Comparison of ENCODE assay signal across 16 cellular contexts in the genomic region with DNA sequence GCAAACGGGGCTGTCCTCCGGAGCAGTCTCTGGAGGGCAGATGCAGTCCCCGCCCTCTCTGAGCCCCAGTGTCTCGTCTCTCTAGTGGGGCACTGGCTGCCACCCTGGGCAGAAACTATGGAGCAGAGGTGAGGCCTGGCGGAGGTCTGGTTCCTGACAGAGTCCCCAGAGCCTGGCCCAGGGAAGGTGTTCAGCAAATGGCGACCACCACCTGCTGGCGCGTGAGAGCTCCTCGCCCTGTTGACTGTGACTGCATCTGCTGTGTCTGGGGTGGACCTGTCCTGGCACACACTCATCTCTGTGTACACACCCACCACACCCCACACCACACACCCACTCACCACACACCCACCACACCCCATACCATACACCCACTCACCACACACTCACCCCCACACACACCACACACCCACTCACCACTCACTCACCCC. TPM values are rescaled to one million over a fixed set of nuclear protein-coding genes. Genes with fewer than 3 reads are reported as not detected.
DNase-seq lines count a peak whose midpoint lies in the region; ATAC-seq, FAIRE-seq and TF ChIP-seq lines count a peak whose summit lies in the region.
"Had no signal": no experiment of that assay in that cellular context is flagged by ENCODE, and none has a peak within 500 bp of the region (broad histone marks: within the 10 kb centered on the region; RNA-seq: fewer than 3 reads in every experiment).

No MANE protein-coding gene starts in this region.

- no peak overlapping the region for H3K4me3 ChIP-seq in IMR-90 (ENCODE audit: insufficient read depth, low read depth, low read length)
- no peak overlapping the region for H3K4me3 ChIP-seq in H1 (ENCODE audit: extremely low read depth in 1 of 4, insufficient read depth in 2 of 4, low read depth in 3 of 4, low read length in 4 of 4)
- H3K4me3 ChIP-seq in neuronal stem cell (ENCODE audit: low read length in 2 of 2), result no peak overlapping the region
- H3K4me3 ChIP-seq in stomach, result no peak overlapping the region

- no peak overlapping the region for H3K4me2 ChIP-seq in IMR-90 (ENCODE audit: low read depth, low read length)
- no peak overlapping the region for H3K4me2 ChIP-seq in H1 (ENCODE audit: insufficient read depth in 1 of 2, low read depth in 2 of 2, low read length in 2 of 2)
- no peak overlapping the region for H3K4me2 ChIP-seq in neuronal stem cell (ENCODE audit: insufficient read depth, low read length, poor library complexity, severe bottlenecking)
- H3K4me2 ChIP-seq: KMS-11 had no signal

- H3K14ac ChIP-seq in IMR-90 (replicated peaks; ENCODE audit: low read depth, low read length) (no peak overlapping the region), H1 (ENCODE audit: insufficient read length) (no peak overlapping the region), neuronal stem cell (ENCODE audit: low read length) (no peak overlapping the region)

- no peak overlapping the region for H2BK120ac ChIP-seq in IMR-90 (ENCODE audit: low read depth, low read length)
- no peak overlapping the region for H2BK120ac ChIP-seq in H1 (replicated peaks; ENCODE audit: low read depth, low read length)
- H2BK120ac ChIP-seq in neuronal stem cell (ENCODE audit: low read depth, low read length), result no peak overlapping the region

- H3K56ac ChIP-seq in IMR-90 (ENCODE audit: extremely low read depth, insufficient read depth, low read length), result no peak overlapping the region
- peak overlapping the region; percentile 69 for H3K56ac ChIP-seq in H1 (replicated peaks; ENCODE audit: insufficient read length, low read depth, low read length)

- no peaks in the 10 kb centered on the region for H3K36me3 ChIP-seq in IMR-90 (ENCODE audit: control insufficient read depth, insufficient read depth, low read length)
- no peaks in the 10 kb centered on the region for H3K36me3 ChIP-seq in H1 (ENCODE audit: control insufficient read depth in 2 of 4, insufficient read depth in 4 of 4, low read length in 3 of 4)
- H3K36me3 ChIP-seq in neuronal stem cell (replicated peaks in 1 of 2; ENCODE audit: control insufficient read depth in 2 of 2, insufficient read depth in 2 of 2, low read length in 2 of 2), result peaks cover 0 to 66% of the 10 kb centered on the region in 2 donors
- H3K36me3 ChIP-seq in stomach, result peaks cover 0 to 4% (median 0%) of the 10 kb centered on the region in 4 donors

- H3K9me3 ChIP-seq in IMR-90 (ENCODE audit: control insufficient read depth, insufficient read depth, low read length) (no peaks in the 10 kb centered on the region), H1 (ENCODE audit: insufficient read depth in 2 of 2, low read depth in 1 of 2, low read length in 1 of 2) (no peaks in the 10 kb centered on the region), neuronal stem cell (replicated peaks in 1 of 2; ENCODE audit: control insufficient read depth in 2 of 2, insufficient read depth in 1 of 2, low read depth in 1 of 2, low read length in 2 of 2) (peaks cover 0 to 5% of the 10 kb centered on the region in 2 donors), stomach (no peaks in the 10 kb centered on the region)

- H2BK15ac ChIP-seq in IMR-90 (ENCODE audit: low read depth, low read length) (no peak overlapping the region), H1 (ENCODE audit: low read length) (no peak overlapping the region), neuronal stem cell (ENCODE audit: low read length) (no peak overlapping the region)

- H3K79me2 ChIP-seq in H1 (ENCODE audit: control insufficient read depth in 1 of 2, insufficient read depth in 2 of 2, low read length in 2 of 2), result no peaks in the 10 kb centered on the region

- CTCF ChIA-PET in IMR-90 (lab: Yijun Ruan, JAX) (no interaction called here), H1 (lab: Charles Lee; ENCODE audit: partially characterized antibody) (interaction anchor here (6.1 kb wide), 1 partner anchor 16 kb away, joined by 42 read pairs; no protein-coding TSS in a partner anchor)

- TF ChIP-seq POLR2A in IMR-90 (IDR thresholded peaks at IDR 0.05; ENCODE audit: low read depth, low read length) (no peak), H1 (IDR thresholded peaks at IDR 0.05; ENCODE audit: control extremely low read depth in 1 of 2, low read depth in 2 of 2, low read length in 2 of 2) (no peak), stomach (IDR thresholded peaks at IDR 0.05) (no peak)

- POLR2A ChIA-PET in IMR-90 (lab: Charles Lee; ENCODE audit: unreplicated experiment) (no interaction called here), H1 (lab: Charles Lee; ENCODE audit: partially characterized antibody) (interaction anchor here (0.6 kb wide), 1 partner anchor 87 kb away, joined by 3 read pairs; no protein-coding TSS in a partner anchor)

- H3K27ac ChIP-seq in IMR-90 (ENCODE audit: insufficient read depth, low read length), result no peak overlapping the region
- no peak overlapping the region for H3K27ac ChIP-seq in H1 (ENCODE audit: low read depth, low read length)
- H3K27ac ChIP-seq in neuronal stem cell (replicated peaks; ENCODE audit: low read length), result no peak overlapping the region
- H3K27ac ChIP-seq in stomach, result no peak overlapping the region
- H3K27ac ChIP-seq: HL-60, KMS-11 had no signal

- WGBS in IMR-90 (ENCODE audit: extremely low coverage in 2 of 2, insufficient read length in 1 of 2), 2 experiments, result 86% methylated on average over 2 of the region's 9 CpGs; no CpG with 5 or more reads in 1 of the 2 experiments
- WGBS in H1 (ENCODE audit: extremely low coverage in 1 of 2, insufficient coverage in 1 of 2, insufficient read length in 1 of 2, insufficient replicate concordance in 2 of 2, low coverage in 1 of 2, low lambda C conversion rate in 2 of 2, missing lambda C conversion rate in 1 of 2), 2 experiments, result 90% methylated on average over 9 of the region's 9 CpGs; no CpG with 5 or more reads in 1 of the 2 experiments
- no CpG with 5 or more reads among the region's 9 CpGs for WGBS in neuronal stem cell (ENCODE audit: extremely low coverage in 2 of 2, insufficient read length in 2 of 2, insufficient replicate concordance in 1 of 2), 2 donors
- 79 to 89% (median 83%) methylated on average over 4 to 9 of the region's 9 CpGs for WGBS in stomach, 5 donors

- no peak overlapping the region for H3K18ac ChIP-seq in IMR-90 (ENCODE audit: low read depth, low read length)
- H3K18ac ChIP-seq in H1 (ENCODE audit: extremely low read depth, low read length), result no peak overlapping the region
- H3K18ac ChIP-seq in neuronal stem cell (ENCODE audit: low read length), result no peak overlapping the region

- no peak overlapping the region for H4K8ac ChIP-seq in IMR-90 (ENCODE audit: low read depth in 2 of 2, low read length in 2 of 2)
- no peak overlapping the region for H4K8ac ChIP-seq in H1 (ENCODE audit: extremely low read depth, insufficient read depth, low read length)
- H4K8ac ChIP-seq in neuronal stem cell (ENCODE audit: low read depth, low read length), result peak overlapping the region; percentile 43

- H3K4me1 ChIP-seq in IMR-90 (ENCODE audit: control insufficient read depth, insufficient read depth, low read length), result peaks cover 2% of the 10 kb centered on the region; the same call in 1 of the 2 replicates
- H3K4me1 ChIP-seq in H1 (replicated peaks in 1 of 4; ENCODE audit: control insufficient read depth in 3 of 4, insufficient read depth in 4 of 4, low read length in 3 of 4), result peaks cover 2 to 11% (median 4%) of the 10 kb centered on the region in 4 experiments; a peak in 6 of 7 replicates
- peaks cover 0 to 7% of the 10 kb centered on the region in 2 donors for H3K4me1 ChIP-seq in neuronal stem cell (ENCODE audit: control insufficient read depth in 2 of 2, insufficient read depth in 1 of 2, low read depth in 1 of 2, low read length in 2 of 2)
- no peaks in the 10 kb centered on the region for H3K4me1 ChIP-seq in stomach

- H3K23ac ChIP-seq in IMR-90 (ENCODE audit: low read depth, low read length) (no peak overlapping the region), H1 (ENCODE audit: insufficient read length) (no peak overlapping the region), neuronal stem cell (ENCODE audit: low read depth, low read length, poor library complexity) (peak overlapping the region; percentile 10)

- H4K20me1 ChIP-seq in IMR-90 (ENCODE audit: insufficient read depth, low read length) (no peaks in the 10 kb centered on the region), H1 (replicated peaks in 1 of 2; ENCODE audit: control insufficient read depth in 1 of 2, insufficient read depth in 2 of 2, low read length in 2 of 2) (peaks cover 0 to 6% of the 10 kb centered on the region in 2 experiments)

- H2BK5ac ChIP-seq in IMR-90 (ENCODE audit: low read depth, low read length, poor library complexity, severe bottlenecking), result peak overlapping the region; percentile 44
- H2BK5ac ChIP-seq in H1 (ENCODE audit: low read depth, low read length), result no peak overlapping the region
- H2BK5ac ChIP-seq in neuronal stem cell (ENCODE audit: low read length), result no peak overlapping the region

- no peaks in the 10 kb centered on the region for H3K9me1 ChIP-seq in IMR-90 (ENCODE audit: insufficient read depth, low read length)

- H4K91ac ChIP-seq in IMR-90 (ENCODE audit: insufficient read depth, low read depth, low read length) (no peak overlapping the region), H1 (replicated peaks; ENCODE audit: insufficient read length, low read length) (no peak overlapping the region), neuronal stem cell (ENCODE audit: low read depth, low read length, poor library complexity) (no peak overlapping the region)

- TF ChIP-seq RAD21 in IMR-90 (IDR thresholded peaks at IDR 0.05; ENCODE audit: low read length), result no peak
- no peak for TF ChIP-seq RAD21 in H1 (IDR thresholded peaks at IDR 0.05 in 1 of 2, conservative IDR thresholded peaks at IDR 0.05 in 1 of 2; ENCODE audit: low read depth in 2 of 2, low read length in 2 of 2)

- H3K4ac ChIP-seq in IMR-90 (ENCODE audit: low read depth, low read length) (no peak overlapping the region), H1 (replicated peaks; ENCODE audit: insufficient read length, low read depth, low read length) (no peak overlapping the region), neuronal stem cell (ENCODE audit: low read length) (no peak overlapping the region)

- H3K27me3 ChIP-seq in IMR-90 (ENCODE audit: control insufficient read depth, insufficient read depth, low read length) (peaks cover 21% of the 10 kb centered on the region; the same call in 1 of the 2 replicates), H1 (replicated peaks in 1 of 4; ENCODE audit: control insufficient read depth in 3 of 4, extremely low read depth in 1 of 4, insufficient read depth in 3 of 4, low read length in 3 of 4) (no peaks in the 10 kb centered on the region), neuronal stem cell (ENCODE audit: control insufficient read depth in 3 of 3, insufficient read depth in 3 of 3, low read depth in 1 of 3, low read length in 3 of 3) (peaks cover 0 to 19% (median 0%) of the 10 kb centered on the region in 3 experiments), stomach (peaks cover 0 to 16% (median 0%) of the 10 kb centered on the region in 3 donors)

- no peak for ATAC-seq in Right ventricle myocardium inferior
- no peak for ATAC-seq in left cardiac atrium
- ATAC-seq in IMR-90 (ENCODE audit: low read depth), result no peak
- no peak for ATAC-seq in GM18873 (IDR thresholded peaks at IDR 0.05; ENCODE audit: low FRiP score, unreplicated experiment)

- H2AK5ac ChIP-seq in IMR-90 (ENCODE audit: low read depth, low read length) (no peak overlapping the region), H1 (ENCODE audit: low read depth, low read length) (no peak overlapping the region), neuronal stem cell (ENCODE audit: low read depth, low read length) (peak overlapping the region; percentile 37)

- intact Hi-C loops in Right ventricle myocardium inferior (cut with DNase I), result no loop called here
- intact Hi-C loops in left cardiac atrium (cut with DNase I), result no loop called here
- intact Hi-C loops in IMR-90 (cut with micrococcal nuclease), result no loop called here
- intact Hi-C loops in stomach (cut with DNase I; ENCODE audit: low total_unique reads), result no loop called here

- no peak overlapping the region for H3K9ac ChIP-seq in IMR-90 (ENCODE audit: low read depth, low read length)
- no peak overlapping the region for H3K9ac ChIP-seq in H1 (replicated peaks in 1 of 4; ENCODE audit: extremely low read depth in 1 of 4, low read depth in 3 of 4, low read length in 3 of 4)
- peak overlapping the region; percentile 81 for H3K9ac ChIP-seq in neuronal stem cell (ENCODE audit: low read depth, low read length, poor library complexity)
- H3K9ac ChIP-seq: KMS-11 had no signal

- no TSS peak for BruUV-seq in IMR-90 (replicated peaks; lab: Mats Ljungman, UMichigan)

- peak; percentile 27 for DNase-seq in Right ventricle myocardium inferior (ENCODE audit: missing footprints)
- DNase-seq in left cardiac atrium, result no peak
- DNase-seq in IMR-90, result no peak
- DNase-seq in H1 (ENCODE audit: low read depth in 1 of 2, low spot score in 2 of 2), result no peak
- DNase-seq in neuronal stem cell (ENCODE audit: low spot score), result no peak
- no peak for DNase-seq in RCC 7860 (ENCODE audit: low spot score)
- no peak for DNase-seq in stomach
- DNase-seq: AML-193, GF-D8, NCI-H1105, NCI-H187, NCI-H446 had no signal

- TF ChIP-seq CTCF in IMR-90 (conservative IDR thresholded peaks at IDR 0.05; ENCODE audit: low read depth, low read length) (no peak), H1 (IDR thresholded peaks at IDR 0.05; ENCODE audit: control extremely low read depth in 1 of 3, insufficient read depth in 1 of 3, low read depth in 1 of 3, low read length in 3 of 3) (no peak), stomach (IDR thresholded peaks at IDR 0.05) (no peak)

- H2BK12ac ChIP-seq in H1 (ENCODE audit: low read depth, low read length), result 0 out of 2 replicates have a peak overlapping the region, but pooled peaks have one; percentile 27
- no peak overlapping the region for H2BK12ac ChIP-seq in neuronal stem cell (ENCODE audit: low read length)

- H2AFZ ChIP-seq in IMR-90 (replicated peaks; ENCODE audit: low read length, poor library complexity) (no peak overlapping the region), H1 (ENCODE audit: low read length) (no peak overlapping the region), neuronal stem cell (ENCODE audit: low read length) (no peak overlapping the region)

- H3K79me1 ChIP-seq in IMR-90 (ENCODE audit: low read depth in 1 of 2, low read length in 2 of 2) (no peaks in the 10 kb centered on the region), H1 (ENCODE audit: low read depth, low read length) (no peaks in the 10 kb centered on the region), neuronal stem cell (ENCODE audit: low read depth, low read length) (peaks cover 5% of the 10 kb centered on the region)

- H4K5ac ChIP-seq in IMR-90 (ENCODE audit: low read depth, low read length) (no peak overlapping the region), H1 (ENCODE audit: insufficient read length, low read depth, low read length) (no peak overlapping the region)

- peaks cover 9% of the 10 kb centered on the region; the same call in 1 of the 2 replicates for H3K23me2 ChIP-seq in H1 (ENCODE audit: low read depth, low read length)

- dilution Hi-C loops in IMR-90 (cut with HindIII; ENCODE audit: low sequenced_read_pairs, unreplicated experiment), result no loop called here

- H2BK20ac ChIP-seq in IMR-90 (ENCODE audit: low read depth, low read length), result no peak overlapping the region
- H2BK20ac ChIP-seq in H1 (ENCODE audit: low read length), result no peak overlapping the region

- TF ChIP-seq EP300 in H1 (IDR thresholded peaks at IDR 0.05; ENCODE audit: borderline replicate concordance in 1 of 2, low read depth in 2 of 2, low read length in 2 of 2), result no peak
- no peak for TF ChIP-seq EP300 in stomach (IDR thresholded peaks at IDR 0.05)

- H2AK9ac ChIP-seq in IMR-90 (replicated peaks; ENCODE audit: low read depth, low read length, poor library complexity), result no peak overlapping the region

- FAIRE-seq in H1 (lab: Jason Lieb, UNC) (no peak), RCC 7860 (lab: Jason Lieb, UNC) (no peak)
- FAIRE-seq: H54 had no signal

- in situ Hi-C loops in IMR-90 (cut with MboI; ENCODE audit: low sequenced_read_pairs), result no loop called here

RNA-seq across cellular contexts. Expression of a gene that starts 18.3 kb away (rescaled TPM):
- total RNA-seq in Right ventricle myocardium inferior (13.2 TPM), left cardiac atrium (10 to 100 TPM in 1 of 2 donors, 1 to 10 TPM in 1; 9.3 to 10.3 TPM), IMR-90 (2012; rRNA removed) (26.7 and 30.1 TPM in 2 replicates), stomach (10 to 100 TPM in 4 of 5 donors, 1 to 10 TPM in 1; 4.1 to 64.3 (median 18.7) TPM)
- polyA plus RNA-seq in IMR-90 (2012; rRNA removed) (20.9 and 21.8 TPM in 2 replicates), H1 (2011; rRNA removed) (101 and 152 TPM in 2 replicates), stomach (10 to 100 TPM; 27.6 to 45.3 (median 32.7) TPM)
- polyA plus RNA-seq in IMR-90 (2012; cell fraction: cytosol; rRNA removed), result 13.3 and 15.5 TPM in 2 replicates
- polyA plus RNA-seq in IMR-90 (2012; cell fraction: nucleus; rRNA removed; ENCODE audit: low replicate concordance), result 7.9 and 17.5 TPM in 2 replicates
- 124 and 125 TPM in 2 replicates for total RNA-seq in H1 (2021; fragmentation: NEBNext Ultra II Directional; extraction: Animal tissue kit (Norgen Biotek cat#: 25700))
- polyA plus RNA-seq in H1 (2011; cell fraction: cytosol; rRNA removed), result 63.8 TPM
- 119 TPM for polyA plus RNA-seq in H1 (2011; cell fraction: nucleus; rRNA removed)
- 78.9 to 105 TPM (median 98.6 TPM) in 4 replicates for polyA plus RNA-seq in H1 (2012, experiment 1 of 2)
- polyA plus RNA-seq in H1 (2012, experiment 2 of 2), result 117 TPM
- 71.1 TPM for polyA plus RNA-seq in H1 (2013, experiment 1 of 2)
- 74.2 TPM for polyA plus RNA-seq in H1 (2013, experiment 2 of 2)
- 50.6 and 56.1 TPM in 2 replicates for polyA minus RNA-seq in H1 (2011; rRNA and poly(A)+ RNA removed)
- polyA minus RNA-seq in H1 (2011; cell fraction: cytosol; rRNA and poly(A)+ RNA removed), result 63.1 TPM
- polyA minus RNA-seq in H1 (2011; cell fraction: nucleus; rRNA and poly(A)+ RNA removed), result 34.2 TPM
- polyA plus RNA-seq in neuronal stem cell (2013, experiment 1 of 2), result 35.3 TPM
- polyA plus RNA-seq in neuronal stem cell (2013, experiment 2 of 2), result 37.1 TPM

RNA-seq across cellular contexts. Expression of a gene that starts 53.9 kb away (rescaled TPM):
- total RNA-seq in Right ventricle myocardium inferior (136 TPM), left cardiac atrium (100 to 1,000 TPM in 1 of 2 donors, 10 to 100 TPM in 1; 96.2 to 147 TPM), IMR-90 (2012; rRNA removed) (94.7 and 115 TPM in 2 replicates), stomach (100 to 1,000 TPM; 198 to 421 (median 397) TPM)
- polyA plus RNA-seq in IMR-90 (2012; rRNA removed) (297 and 401 TPM in 2 replicates), H1 (2011; rRNA removed) (51.5 and 63.4 TPM in 2 replicates), stomach (100 to 1,000 TPM; 323 to 489 (median 362) TPM)
- polyA plus RNA-seq in IMR-90 (2012; cell fraction: cytosol; rRNA removed), result 415 and 627 TPM in 2 replicates
- 93.4 and 268 TPM in 2 replicates for polyA plus RNA-seq in IMR-90 (2012; cell fraction: nucleus; rRNA removed; ENCODE audit: low replicate concordance)
- 19.2 and 19.9 TPM in 2 replicates for total RNA-seq in H1 (2021; fragmentation: NEBNext Ultra II Directional; extraction: Animal tissue kit (Norgen Biotek cat#: 25700))
- polyA plus RNA-seq in H1 (2011; cell fraction: cytosol; rRNA removed), result 31.2 TPM
- 31.8 TPM for polyA plus RNA-seq in H1 (2011; cell fraction: nucleus; rRNA removed)
- 9.5 to 28.2 TPM (median 19.1 TPM) in 4 replicates for polyA plus RNA-seq in H1 (2012, experiment 1 of 2)
- polyA plus RNA-seq in H1 (2012, experiment 2 of 2), result 21.4 TPM
- 37.2 TPM for polyA plus RNA-seq in H1 (2013, experiment 1 of 2)
- 37.9 TPM for polyA plus RNA-seq in H1 (2013, experiment 2 of 2)
- polyA minus RNA-seq in H1 (2011; rRNA and poly(A)+ RNA removed), result 1.3 and 4.3 TPM in 2 replicates
- polyA minus RNA-seq in H1 (2011; cell fraction: cytosol; rRNA and poly(A)+ RNA removed), result 9.0 TPM
- polyA minus RNA-seq in H1 (2011; cell fraction: nucleus; rRNA and poly(A)+ RNA removed), result 7.9 TPM
- 13.7 TPM for polyA plus RNA-seq in neuronal stem cell (2013, experiment 1 of 2)
- 13.8 TPM for polyA plus RNA-seq in neuronal stem cell (2013, experiment 2 of 2)
